27 cellular contexts compared by ENCODE assay signal in the genomic region with DNA sequence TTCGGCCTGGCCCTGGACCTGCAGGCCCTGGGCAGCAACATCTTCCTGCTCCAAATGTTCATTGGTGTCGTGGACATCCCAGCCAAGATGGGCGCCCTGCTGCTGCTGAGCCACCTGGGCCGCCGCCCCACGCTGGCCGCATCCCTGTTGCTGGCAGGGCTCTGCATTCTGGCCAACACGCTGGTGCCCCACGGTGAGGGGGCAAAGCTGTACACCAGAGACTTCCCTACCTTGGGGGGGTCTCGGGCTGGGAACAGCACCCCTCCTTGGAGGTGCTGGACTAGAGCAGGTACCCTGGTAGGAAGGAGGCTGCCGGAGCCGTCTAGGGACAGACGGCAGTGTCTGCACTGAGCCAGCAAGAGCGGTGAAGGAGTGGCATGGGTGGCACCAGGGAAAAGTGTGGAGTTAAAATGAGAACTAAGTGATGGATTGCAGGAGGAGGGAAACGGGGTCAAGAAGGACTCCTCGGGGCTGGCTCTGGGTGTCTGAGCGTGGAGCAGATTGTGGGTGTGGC. TPM values are rescaled to one million over a fixed set of nuclear protein-coding genes. Genes with fewer than 3 reads are reported as not detected.
"Had no signal": no experiment of that assay in that cellular context is flagged by ENCODE, and none has a peak within 500 bp of the region (broad histone marks: within the 10 kb centered on the region; RNA-seq: fewer than 3 reads in every experiment).

No MANE protein-coding gene starts in this region.

- H3K4me1 Mint-ChIP-seq: activated CD4-positive, alpha-beta memory T cell treated with anti-CD3 and anti-CD28 coated beads, Interleukin-2, amount 10 ng/mL, durations not matched to agents 7 days and 5 days; activated CD4-positive, alpha-beta T cell treated with anti-CD3 and anti-CD28 coated beads, Interleukin-2, amount 10 ng/mL, durations not matched to agents 7 days and 5 days; activated naive CD4-positive, alpha-beta T cell treated with anti-CD3 and anti-CD28 coated beads, Interleukin-2, amount 50 U/mL, for 24 hours had no signal

- H3K4me3 ChIP-seq: ascending aorta, body of pancreas, MG63, SJCRH30 had no signal

- H3K4me2 ChIP-seq: SK-N-SH had no signal

- DNase-seq: activated CD4-positive, alpha-beta memory T cell treated with anti-CD3 and anti-CD28 coated beads, Interleukin-2, amount 10 ng/mL, durations not matched to agents 7 days and 5 days; activated CD4-positive, alpha-beta T cell treated with anti-CD3 and anti-CD28 coated beads, Interleukin-2, amount 10 ng/mL, durations not matched to agents 7 days and 5 days; activated CD4-positive, CD25-positive, alpha-beta regulatory T cell; activated effector memory CD4-positive, alpha-beta T cell treated with Interleukin-2 at 50 U/mL for 16 hours; activated naive CD4-positive, alpha-beta T cell; body of pancreas; MG63; MV-4-11; NCI-H1092 treated with DMSO at 0.1 percent for 48 hours; NCI-H1417 treated with DMSO at 0.1 percent for 48 hours; NCI-H1694 treated with DMSO at 0.1 percent for 48 hours; NCI-H2029 treated with DMSO at 0.1 percent for 48 hours; NCI-H345; NCI-H510A; NCI-H526 treated with DMSO at 0.1 percent for 48 hours; NCI-H82; OCI-M1; RPMI8226; SJCRH30; SK-N-SH; T-helper 1 cell had no signal

- H3K27me3 Mint-ChIP-seq: activated CD4-positive, alpha-beta memory T cell treated with anti-CD3 and anti-CD28 coated beads, Interleukin-2, amount 10 ng/mL, durations not matched to agents 7 days and 5 days; activated CD4-positive, alpha-beta T cell treated with anti-CD3 and anti-CD28 coated beads, Interleukin-2, amount 10 ng/mL, durations not matched to agents 7 days and 5 days; activated naive CD4-positive, alpha-beta T cell treated with anti-CD3 and anti-CD28 coated beads, Interleukin-2, amount 50 U/mL, for 24 hours had no signal

- H3K27ac ChIP-seq: ascending aorta, body of pancreas, SJCRH30, VCaP had no signal

- H3K9ac ChIP-seq: SK-N-SH had no signal

- H3K4me3 Mint-ChIP-seq: activated CD4-positive, alpha-beta memory T cell treated with anti-CD3 and anti-CD28 coated beads, Interleukin-2, amount 10 ng/mL, durations not matched to agents 7 days and 5 days; activated CD4-positive, alpha-beta T cell treated with anti-CD3 and anti-CD28 coated beads, Interleukin-2, amount 10 ng/mL, durations not matched to agents 7 days and 5 days; activated naive CD4-positive, alpha-beta T cell treated with anti-CD3 and anti-CD28 coated beads, Interleukin-2, amount 50 U/mL, for 24 hours had no signal

- H3K27me3 ChIP-seq: ascending aorta, body of pancreas, MG63 had no signal

- H3K36me3 ChIP-seq: ascending aorta, MG63, SJCRH30 had no signal

- H3K27ac Mint-ChIP-seq: activated CD4-positive, alpha-beta memory T cell treated with anti-CD3 and anti-CD28 coated beads, Interleukin-2, amount 10 ng/mL, durations not matched to agents 7 days and 5 days; activated CD4-positive, alpha-beta T cell treated with anti-CD3 and anti-CD28 coated beads, Interleukin-2, amount 10 ng/mL, durations not matched to agents 7 days and 5 days; activated naive CD4-positive, alpha-beta T cell treated with anti-CD3 and anti-CD28 coated beads, Interleukin-2, amount 50 U/mL, for 24 hours had no signal

- H3K9me3 Mint-ChIP-seq: activated CD4-positive, alpha-beta T cell treated with anti-CD3 and anti-CD28 coated beads, Interleukin-2, amount 10 ng/mL, durations not matched to agents 7 days and 5 days; activated naive CD4-positive, alpha-beta T cell treated with anti-CD3 and anti-CD28 coated beads, Interleukin-2, amount 50 U/mL, for 24 hours had no signal

- H3K4me1 ChIP-seq: ascending aorta, body of pancreas, SJCRH30 had no signal

- H3K9me3 ChIP-seq: ascending aorta, body of pancreas, MG63, SJCRH30, SK-N-SH had no signal

- H3K36me3 Mint-ChIP-seq: activated naive CD4-positive, alpha-beta T cell treated with anti-CD3 and anti-CD28 coated beads, Interleukin-2, amount 50 U/mL, for 24 hours had no signal

- ATAC-seq: body of pancreas, Right ventricle myocardium inferior had no signal

RNA-seq across cellular contexts. Expression of a gene that starts 8.7 kb away (rescaled TPM):
- total RNA-seq: activated CD4-positive, alpha-beta memory T cell treated with anti-CD3 and anti-CD28 coated beads, Interleukin-2, amount 10 ng/mL, durations not matched to agents 7 days and 5 days; activated CD4-positive, alpha-beta T cell treated with anti-CD3 and anti-CD28 coated beads, Interleukin-2, amount 10 ng/mL, durations not matched to agents 7 days and 5 days; activated CD8-positive, alpha-beta memory T cell treated with anti-CD3 and anti-CD28 coated beads for 36 hours; ascending aorta; body of pancreas; Right ventricle myocardium inferior; SJCRH30; T-helper 2 cell treated with Interferon-gamma antibody and Interleukin-4, amounts not matched to agents 100 ng/mL and 5 ng/mL, for 36 hours had no signal
- polyA plus RNA-seq: SK-N-SH had no signal

RNA-seq across cellular contexts. Expression of a gene that starts 44.0 kb away (rescaled TPM):
- total RNA-seq: activated CD4-positive, alpha-beta memory T cell treated with anti-CD3 and anti-CD28 coated beads, Interleukin-2, amount 10 ng/mL, durations not matched to agents 7 days and 5 days; activated CD4-positive, alpha-beta T cell treated with anti-CD3 and anti-CD28 coated beads, Interleukin-2, amount 10 ng/mL, durations not matched to agents 7 days and 5 days; activated CD8-positive, alpha-beta memory T cell treated with anti-CD3 and anti-CD28 coated beads for 36 hours; ascending aorta; body of pancreas; Right ventricle myocardium inferior; SJCRH30; T-helper 2 cell treated with Interferon-gamma antibody and Interleukin-4, amounts not matched to agents 100 ng/mL and 5 ng/mL, for 36 hours had no signal
- polyA plus RNA-seq: SK-N-SH had no signal
